In genomic region chr17:41779954-41780353, GRCh38 we compare ENCODE assay signal across 1 cellular context.
A peak's percentile ranks its signal among the peaks of the same experiment; 100 is the strongest.
TF ChIP-seq lines count a peak whose summit lies in the region.

No MANE protein-coding gene starts in this region.

TF ChIP-seq in K562, 482 proteins besides CTCF, POLR2A, EP300 and RAD21:
- TF ChIP-seq ZNF121 (CRISPR knock-in tag; conservative IDR thresholded peaks at IDR 0.05) (0 out of 2 replicates have a peak, but pooled peaks have one; percentile 6), TSC22D4 (tag; IDR thresholded peaks at IDR 0.05) (no peak)
